ENCODE assay signal across 8 cellular contexts in genomic region chr3:48609088-48610005, GRCh38. TPM values are rescaled to one million over a fixed set of nuclear protein-coding genes. Genes with fewer than 3 reads are reported as not detected.
DNase-seq lines count a peak whose midpoint lies in the region; ATAC-seq, FAIRE-seq and TF ChIP-seq lines count a peak whose summit lies in the region.

UQCRC1 (minus strand) TSS chr3:48609646; CDS start chr3:48609620, 26 bp downstream.

- H3K27ac Mint-ChIP-seq in T-cell, result peak within 1 kb of the TSS; percentile 95 to 96

- no peak for TF ChIP-seq EP300 in upper lobe of left lung (IDR thresholded peaks at IDR 0.05)

- peak; percentile 100 for FAIRE-seq in GM12891 (lab: Jason Lieb, UNC)

- H3K9me3 Mint-ChIP-seq in T-cell, result no peaks in the 10 kb centered on the region

- H3K27ac ChIP-seq in adrenal gland, result peak within 1 kb of the TSS in 4 of 5 donors; percentile 75 to 88 (median 81)
- H3K27ac ChIP-seq in heart left ventricle, result peak within 1 kb of the TSS; percentile 83 to 98 (median 94)
- peak within 1 kb of the TSS; percentile 70 to 93 (median 90) for H3K27ac ChIP-seq in upper lobe of left lung

- POLR2A ChIA-PET in T-cell (lab: Charles Lee), result no interaction called here

- CTCF ChIA-PET in T-cell (lab: Charles Lee), result interaction anchor here in 1 of 2 donors (1.0 kb wide), 1 partner anchor 209 kb away, joined by 3 read pairs; no protein-coding TSS in a partner anchor

- peak; percentile 40 to 94 (median 77) for TF ChIP-seq CTCF in adrenal gland (IDR thresholded peaks at IDR 0.05)
- peak; percentile 58 to 91 (median 79) for TF ChIP-seq CTCF in heart left ventricle (IDR thresholded peaks at IDR 0.05)
- peak; percentile 82 to 99 (median 96) for TF ChIP-seq CTCF in upper lobe of left lung (IDR thresholded peaks at IDR 0.05)

- peak within 1 kb of the TSS; percentile 67 to 94 (median 82) for H3K4me3 ChIP-seq in adrenal gland
- peak within 1 kb of the TSS; percentile 65 to 98 (median 84) for H3K4me3 ChIP-seq in heart left ventricle
- peak within 1 kb of the TSS; percentile 52 to 70 (median 58) for H3K4me3 ChIP-seq in upper lobe of left lung

- H3K4me1 ChIP-seq in adrenal gland (replicated peaks in 1 of 2) (peaks cover 8 to 10% of the 10 kb centered on the region in 2 donors), heart left ventricle (peaks cover 0 to 51% (median 19%) of the 10 kb centered on the region in 12 donors), upper lobe of left lung (peaks cover 10 to 19% (median 12%) of the 10 kb centered on the region in 4 donors)

- no peaks in the 10 kb centered on the region for H3K27me3 Mint-ChIP-seq in T-cell

- DNase-seq in GM12891 (ENCODE audit: insufficient read length, low spot score), result peak; percentile 98
- DNase-seq in NCI-H1417 treated with DMSO at 0.1 percent for 48 hours (lab: John Stamatoyannopoulos, UW), result peak; percentile 46
- peak; percentile 82 to 92 (median 89) for DNase-seq in T-cell
- peak; percentile 91 to 96 (median 92) for DNase-seq in adrenal gland
- peak; percentile 92 to 97 (median 94) for DNase-seq in heart left ventricle
- DNase-seq in posterior cingulate gyrus, result peak; percentile 82 to 98 (median 88)
- peak; percentile 95 to 98 for DNase-seq in upper lobe of left lung

- H3K36me3 ChIP-seq in adrenal gland (replicated peaks in 1 of 2), result peaks cover 0 to 26% of the 10 kb centered on the region in 2 donors
- H3K36me3 ChIP-seq in heart left ventricle, result peaks cover 0 to 39% (median 32%) of the 10 kb centered on the region in 9 donors
- H3K36me3 ChIP-seq in upper lobe of left lung, result peaks cover 11 to 26% (median 21%) of the 10 kb centered on the region in 4 donors

- H3K27me3 ChIP-seq in adrenal gland (no peaks in the 10 kb centered on the region), heart left ventricle (no peaks in the 10 kb centered on the region), upper lobe of left lung (no peaks in the 10 kb centered on the region)

- WGBS in adrenal gland, 4 donors, result 2 to 4% (median 2%) methylated on average over 39 to 86 of the region's 86 CpGs
- 2 to 5% (median 2%) methylated on average over 31 to 86 of the region's 86 CpGs for WGBS in heart left ventricle, 4 donors
- 3 to 6% methylated on average over 11 to 46 of the region's 86 CpGs for WGBS in upper lobe of left lung, 2 donors

- H3K4me1 Mint-ChIP-seq in T-cell, result peaks cover 13 to 19% (median 17%) of the 10 kb centered on the region in 3 donors

- H3K36me3 Mint-ChIP-seq in T-cell, result peaks cover 7% of the 10 kb centered on the region

- no peaks in the 10 kb centered on the region for H3K9me3 ChIP-seq in adrenal gland (replicated peaks in 1 of 3)
- H3K9me3 ChIP-seq in heart left ventricle, result no peaks in the 10 kb centered on the region
- no peaks in the 10 kb centered on the region for H3K9me3 ChIP-seq in upper lobe of left lung

- intact Hi-C loops in adrenal gland (cut with DNase I) (no loop called here), heart left ventricle (cut with DNase I) (loop anchor here in 6 of 10 donors (1.0 to 5.0 kb wide), 5 partner anchors 25 to 52 kb away; partner anchors contain the start of genes PFKFB4 (in 2 of the 6), SLC26A6 (in 2 of the 6) and UCN2 (in 1 of the 6)), posterior cingulate gyrus (cut with DNase I) (loop anchor here (2.0 kb wide), 1 partner anchor 25 kb away; the partner anchor contains the start of gene SLC26A6)

- TF ChIP-seq POLR2A in GM12891 (IDR thresholded peaks at IDR 0.05; ENCODE audit: low read depth, low read length) (peak; percentile 89), adrenal gland (IDR thresholded peaks at IDR 0.05) (peak in 1 of 2 donors; percentile 71), heart left ventricle (IDR thresholded peaks at IDR 0.05) (peak; percentile 85 to 89), upper lobe of left lung (IDR thresholded peaks at IDR 0.05) (peak in 3 of 4 donors; percentile 70 to 92 (median 79))

- H3K4me3 Mint-ChIP-seq in T-cell, result peak within 1 kb of the TSS; percentile 98 to 99 (median 98)

- peak; percentile 98 for ATAC-seq in HG02798 (IDR thresholded peaks at IDR 0.05; ENCODE audit: poor library complexity, unreplicated experiment)
- ATAC-seq in T-cell (replicated peaks in 1 of 4), result peak; percentile 99 to 100 (median 99)
- ATAC-seq in heart left ventricle, result peak; percentile 99
- ATAC-seq in upper lobe of left lung (ENCODE audit: low FRiP score in 2 of 2), result peak; percentile 99 to 100

TF ChIP-seq in GM12891, 5 proteins besides CTCF, POLR2A, EP300 and RAD21:
- TF ChIP-seq SPI1 (IDR thresholded peaks at IDR 0.05; ENCODE audit: low read depth, low read length) (no peak), TAF1 (IDR thresholded peaks at IDR 0.05; ENCODE audit: low read depth, low read length) (peak; percentile 89), POLR2AphosphoS5 (IDR thresholded peaks at IDR 0.05; ENCODE audit: low read depth, low read length) (peak; percentile 86), PAX5 (IDR thresholded peaks at IDR 0.05; ENCODE audit: insufficient read depth, low read length, severe bottlenecking) (peak; percentile 52), POU2F2 (IDR thresholded peaks at IDR 0.05; ENCODE audit: low read depth, low read length) (no peak; the same call in 1 of the 2 replicates)

RNA-seq across cellular contexts. Expression of gene UQCRC1, which starts in this region (rescaled TPM):
- polyA plus RNA-seq in GM12891 (2012; ENCODE audit: low read depth, missing spikeins), result 167 TPM
- total RNA-seq in T-cell, result 100 to 1,000 TPM in 2 of 5 donors, 10 to 100 TPM in 3; 93.0 to 109 (median 98.4) TPM
- 100 to 1,000 TPM; 229 to 383 (median 294) TPM for total RNA-seq in adrenal gland
- 100 to 1,000 TPM; 201 to 298 (median 227) TPM for polyA plus RNA-seq in adrenal gland
- 1,000 to 10,000 TPM in 5 of 9 donors, 100 to 1,000 TPM in 4; 580 to 2,191 (median 1,008) TPM for total RNA-seq in heart left ventricle
- polyA plus RNA-seq in heart left ventricle, result 1,000 to 10,000 TPM in 1 of 2 donors, 100 to 1,000 TPM in 1; 802 to 1,337 TPM
- total RNA-seq in upper lobe of left lung, result 100 to 1,000 TPM; 119 to 239 (median 154) TPM

Comparison
In these comparisons a context has a peak if more than half of its experiments do, and no peak if none do; other contexts are left out.
1. Peak in every context shown above with its lines: DNase-seq, ATAC-seq, H3K4me3 ChIP-seq and H3K27ac ChIP-seq.
2. DNase-seq: peak in every context shown above with its lines; median percentile 98 in GM12891; 96 in upper lobe of left lung; 94 in heart left ventricle; 92 in adrenal gland; 89 in T-cell; 88 in posterior cingulate gyrus; 46 in NCI-H1417 treated with DMSO at 0.1 percent for 48 hours.
3. intact Hi-C loops: an anchor here in heart left ventricle (1.0 to 5.0 kb wide) and posterior cingulate gyrus (2.0 kb wide); none called in adrenal gland.